ENCODE assay signal across 9 cellular contexts in the genomic region with DNA sequence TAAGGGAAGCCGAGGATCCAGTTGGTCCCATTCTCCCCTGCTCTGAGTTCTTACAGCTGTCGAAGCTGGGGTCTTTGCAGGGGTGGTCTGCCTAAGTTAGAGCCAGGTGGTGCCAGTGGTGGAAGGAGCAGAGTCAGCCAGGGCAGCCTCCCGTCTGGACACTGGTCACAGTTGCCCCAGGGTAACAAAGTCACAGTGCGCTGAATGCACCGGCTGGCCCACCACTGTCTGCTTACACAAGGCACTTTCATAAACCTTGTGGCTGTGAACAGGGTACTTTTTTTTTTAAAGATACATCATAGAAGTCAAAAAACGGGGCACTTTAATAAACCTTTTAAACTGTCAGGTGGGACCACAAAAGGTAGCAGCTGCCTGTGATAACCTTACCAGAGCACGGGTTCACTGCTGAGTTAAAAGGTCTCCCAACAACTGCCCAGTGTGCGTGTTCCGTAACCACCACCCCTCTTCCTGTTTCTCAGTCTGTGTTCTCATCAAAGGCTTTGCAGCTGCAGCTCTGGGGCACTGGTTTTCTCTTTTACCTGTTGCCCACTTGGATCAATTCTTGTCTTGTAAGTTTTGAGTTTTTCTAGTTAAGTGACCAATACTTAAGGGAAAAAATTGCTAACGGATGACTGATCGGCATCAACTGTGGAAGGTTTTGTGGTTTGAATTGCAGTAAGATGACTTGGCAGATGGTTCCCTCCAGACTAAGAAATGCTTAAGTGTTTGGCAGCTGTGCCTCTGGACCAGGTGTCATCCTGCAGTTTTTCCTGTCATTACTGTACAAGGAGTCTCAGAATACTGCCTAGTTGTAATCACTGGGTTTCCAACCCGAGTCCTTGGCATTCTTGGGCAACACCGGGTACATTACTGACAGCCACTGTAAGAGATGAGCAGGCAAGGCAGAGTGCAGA. TPM values are rescaled to one million over a fixed set of nuclear protein-coding genes. Genes with fewer than 3 reads are reported as not detected.
DNase-seq lines count a peak whose midpoint lies in the region; TF ChIP-seq lines count a peak whose summit lies in the region.
"Had no signal": no experiment of that assay in that cellular context is flagged by ENCODE, and none has a peak within 500 bp of the region (broad histone marks: within the 10 kb centered on the region; RNA-seq: fewer than 3 reads in every experiment).

No MANE protein-coding gene starts in this region.

- no peak for TF ChIP-seq POLR2A in vagina (IDR thresholded peaks at IDR 0.05)

- no peaks in the 10 kb centered on the region for H3K9me3 ChIP-seq in vagina

- peak; percentile 89 for DNase-seq in EL
- peak; percentile 17 for DNase-seq in T1000 (lab: John Stamatoyannopoulos, UW)
- peak; percentile 20 for DNase-seq in central memory CD4-positive, alpha-beta T cell
- peak; percentile 35 to 56 for DNase-seq in stimulated activated CD4-positive, alpha-beta T cell treated with anti-CD3 and anti-CD28 coated beads, Interleukin-2, amount 100 ng/mL, for 24 hours
- no peak for DNase-seq in vagina (ENCODE audit: extremely low spot score in 2 of 2)
- no peak for DNase-seq in HEK293T (ENCODE audit: extremely low spot score)
- no peak for DNase-seq in Ammon's horn (ENCODE audit: low spot score)
- DNase-seq in head of caudate nucleus = no peak

- POLR2A ChIA-PET in HEK293T (lab: Yijun Ruan, JAX) = no interaction called here

- no peak for TF ChIP-seq CTCF in vagina (IDR thresholded peaks at IDR 0.05)

- no peak overlapping the region for H3K27ac ChIP-seq in vagina

- intact Hi-C loops in vagina (cut with DNase I) (no loop called here), head of caudate nucleus (cut with DNase I) (no loop called here)

- no peaks in the 10 kb centered on the region for H3K4me1 ChIP-seq in vagina

- CTCF ChIA-PET in HEK293T (lab: Yijun Ruan, JAX) = no interaction called here

- H3K36me3 ChIP-seq in vagina = peaks cover 8 to 99% of the 10 kb centered on the region in 2 donors

- H3K27me3 ChIP-seq in vagina = no peaks in the 10 kb centered on the region

- H3K4me3 ChIP-seq in vagina = no peak overlapping the region
- H3K4me3 ChIP-seq: GM12878 had no signal

TF ChIP-seq in HEK293T, 16 proteins besides CTCF, POLR2A, EP300 and RAD21:
- TF ChIP-seq ARNT (IDR thresholded peaks at IDR 0.05) (no peak), LEF1 (IDR thresholded peaks at IDR 0.05; ENCODE audit: borderline replicate concordance) (no peak), NFRKB (IDR thresholded peaks at IDR 0.05) (no peak), ZNF384 (IDR thresholded peaks at IDR 0.05) (no peak), TARDBP (IDR thresholded peaks at IDR 0.05) (no peak), FOXA1 (IDR thresholded peaks at IDR 0.05) (no peak), HDGF (IDR thresholded peaks at IDR 0.05; ENCODE audit: borderline replicate concordance) (no peak), SP1 (IDR thresholded peaks at IDR 0.05) (no peak), FOXM1 (IDR thresholded peaks at IDR 0.05; ENCODE audit: borderline replicate concordance) (no peak), ELF4 (IDR thresholded peaks at IDR 0.05) (no peak), BHLHE40 (IDR thresholded peaks at IDR 0.05; ENCODE audit: borderline replicate concordance) (no peak)
- TF ChIP-seq, protein P1, sequence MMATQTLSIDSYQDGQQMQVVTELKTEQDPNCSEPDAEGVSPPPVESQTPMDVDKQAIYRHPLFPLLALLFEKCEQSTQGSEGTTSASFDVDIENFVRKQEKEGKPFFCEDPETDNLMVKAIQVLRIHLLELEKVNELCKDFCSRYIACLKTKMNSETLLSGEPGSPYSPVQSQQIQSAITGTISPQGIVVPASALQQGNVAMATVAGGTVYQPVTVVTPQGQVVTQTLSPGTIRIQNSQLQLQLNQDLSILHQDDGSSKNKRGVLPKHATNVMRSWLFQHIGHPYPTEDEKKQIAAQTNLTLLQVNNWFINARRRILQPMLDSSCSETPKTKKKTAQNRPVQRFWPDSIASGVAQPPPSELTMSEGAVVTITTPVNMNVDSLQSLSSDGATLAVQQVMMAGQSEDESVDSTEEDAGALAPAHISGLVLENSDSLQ (IDR thresholded peaks at IDR 0.05) = no peak

RNA-seq across cellular contexts. Expression of a gene that starts 55.9 kb away (rescaled TPM):
- 499 TPM for total RNA-seq in vagina

Comparison
In these comparisons a context has a peak if more than half of its experiments do, and no peak if none do; other contexts are left out.
1. DNase-seq: peak in EL (single experiment), T1000 (single experiment), central memory CD4-positive, alpha-beta T cell (single experiment) and stimulated activated CD4-positive, alpha-beta T cell treated with anti-CD3 and anti-CD28 coated beads, Interleukin-2, amount 100 ng/mL, for 24 hours (2 of 2); none in vagina (0 of 2), HEK293T (single experiment), Ammon's horn (single experiment) and head of caudate nucleus (0 of 42).